In genomic region chr9:98730914-98731313, GRCh38 we compare ENCODE assay signal across 31 cellular contexts. TPM values are rescaled to one million over a fixed set of nuclear protein-coding genes. Genes with fewer than 3 reads are reported as not detected.
"Had no signal": no experiment of that assay in that cellular context is flagged by ENCODE, and none has a peak within 500 bp of the region (broad histone marks: within the 10 kb centered on the region; RNA-seq: fewer than 3 reads in every experiment).

No MANE protein-coding gene starts in this region.

- H3K9me3 ChIP-seq: esophagus muscularis mucosa, gastroesophageal sphincter, heart left ventricle, left lung, mucosa of descending colon, neutrophil, pancreas, right lobe of liver, testis, tibial artery had no signal

- FAIRE-seq: endothelial cell of umbilical vein, islet of Langerhans, pancreas had no signal

- ATAC-seq: foreskin keratinocyte; gastroesophageal sphincter; heart left ventricle; left cardiac atrium; left lung; mucosa of descending colon; naive thymus-derived CD4-positive, alpha-beta T cell; pancreas; right lobe of liver; stimulated activated naive CD8-positive, alpha-beta T cell treated with anti-CD3 and anti-CD28 coated beads, Interleukin-15, Interleukin-2, amounts not matched to agents 100 U/mL and 50 U/mL, for 24 hours had no signal

- H3K27ac ChIP-seq: coronary artery, esophagus muscularis mucosa, foreskin keratinocyte, gastroesophageal sphincter, heart left ventricle, left lung, neutrophil, pancreas, right lobe of liver, testis, tibial artery had no signal

- H3K4me3 Mint-ChIP-seq: mesothelial cell of epicardium; naive thymus-derived CD4-positive, alpha-beta T cell; type B pancreatic cell had no signal

- H3K4me1 Mint-ChIP-seq: mesothelial cell of epicardium had no signal

- H3K4me3 ChIP-seq: coronary artery, esophagus muscularis mucosa, gastroesophageal sphincter, heart left ventricle, left lung, mucosa of descending colon, pancreas, right lobe of liver, smooth muscle cell, testis, tibial artery had no signal

- H3K9me3 Mint-ChIP-seq: mesothelial cell of epicardium, type B pancreatic cell had no signal

- H3K27me3 ChIP-seq: esophagus muscularis mucosa, foreskin keratinocyte, gastroesophageal sphincter, pancreas, right lobe of liver, testis, tibial artery had no signal

- H3K36me3 ChIP-seq: neutrophil, right lobe of liver had no signal

- H3K36me3 Mint-ChIP-seq: mesothelial cell of epicardium had no signal

- H3K4me2 ChIP-seq: smooth muscle cell had no signal

- H3K4me1 ChIP-seq: esophagus muscularis mucosa, foreskin keratinocyte, left lung, pancreas, right lobe of liver, testis, tibial artery had no signal

- H3K27ac Mint-ChIP-seq: mesothelial cell of epicardium; naive thymus-derived CD4-positive, alpha-beta T cell; type B pancreatic cell had no signal

- DNase-seq: dermis blood vessel endothelial cell; effector memory CD4-positive, alpha-beta T cell; foreskin keratinocyte; heart left ventricle; hippocampal formation; left cardiac atrium; left lung; mesenchymal stem cell; mucosa of descending colon; naive thymus-derived CD4-positive, alpha-beta T cell; pancreas; retina; right lobe of liver; stimulated activated CD4-positive, alpha-beta T cell treated with anti-CD3 and anti-CD28 coated beads, Interleukin-12 subunit alpha, Interleukin-12 subunit beta, amount 100 ng/mL, for 4 hours; stimulated activated CD4-positive, alpha-beta T cell treated with anti-CD3 and anti-CD28 coated beads, Interleukin-1b, Interleukin-23, amount 100 ng/mL, for 48 hours; stimulated activated CD4-positive, alpha-beta T cell treated with anti-CD3 and anti-CD28 coated beads, Interleukin-4, amount 100 ng/mL, for 1 hour; stimulated activated CD8-positive, alpha-beta memory T cell treated with anti-CD3 and anti-CD28 coated beads, Interleukin-4, amount 100 ng/mL, for 48 hours; stimulated activated naive CD8-positive, alpha-beta T cell treated with anti-CD3 and anti-CD28 coated beads, Interleukin-15, Interleukin-2, amounts not matched to agents 100 U/mL and 50 U/mL, for 24 hours; testis; tibial artery had no signal

RNA-seq across cellular contexts. Expression of gene GABBR2, which starts 22.2 kb away (rescaled TPM):
- total RNA-seq: foreskin keratinocyte; naive thymus-derived CD4-positive, alpha-beta T cell; omental fat pad; posterior vena cava; right lobe of liver; smooth muscle cell had no signal
- polyA plus RNA-seq: foreskin keratinocyte; naive thymus-derived CD4-positive, alpha-beta T cell had no signal
